ENCODE assay signal across 10 cellular contexts in the genomic region with DNA sequence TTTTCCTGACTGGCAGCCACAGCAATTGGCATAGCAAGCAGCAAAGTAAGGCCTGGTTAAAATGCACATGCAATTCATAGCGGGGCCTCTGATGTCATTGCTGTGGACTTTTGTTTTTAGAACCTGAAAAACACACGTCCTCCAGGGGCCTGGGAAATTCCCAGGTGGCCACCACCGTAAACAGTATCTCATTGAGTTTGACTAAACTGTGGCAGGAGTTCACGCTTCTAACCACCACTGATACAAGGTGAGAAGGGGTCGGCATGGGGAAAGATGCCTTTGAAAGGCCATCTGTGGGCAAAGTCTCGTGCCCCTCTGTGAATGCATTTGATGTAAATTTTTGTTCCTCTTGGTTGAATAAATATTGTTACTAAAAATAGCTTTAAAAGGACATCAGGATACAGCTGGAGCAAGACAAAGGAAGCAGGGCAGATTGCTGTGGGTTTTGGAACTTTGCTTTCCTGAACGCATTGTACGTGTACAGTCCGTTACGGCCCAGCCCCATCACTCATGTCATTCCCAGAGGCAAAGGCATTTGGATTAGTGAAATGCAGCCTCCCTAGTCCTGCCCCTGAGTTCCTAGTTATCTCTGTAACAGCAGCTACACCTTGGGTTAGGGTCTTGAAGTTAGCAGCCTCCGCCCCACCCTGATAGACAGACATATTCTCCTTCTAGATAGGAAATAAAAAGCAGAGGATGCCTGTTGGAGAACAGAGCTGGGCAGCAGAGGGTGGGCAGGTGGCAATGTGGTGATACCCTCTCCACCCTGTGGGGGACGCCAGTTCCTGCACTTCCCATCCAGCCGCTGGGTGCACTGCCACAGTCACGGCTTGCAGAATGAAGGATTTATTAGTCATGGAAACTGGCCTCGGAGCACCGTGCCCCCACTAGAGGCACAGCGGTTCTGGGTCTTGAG.
A peak's percentile ranks its signal among the peaks of the same experiment; 100 is the strongest.
DNase-seq lines count a peak whose midpoint lies in the region; ATAC-seq, FAIRE-seq and TF ChIP-seq lines count a peak whose summit lies in the region.
"Had no signal": no experiment of that assay in that cellular context is flagged by ENCODE, and none has a peak within 500 bp of the region (broad histone marks: within the 10 kb centered on the region; RNA-seq: fewer than 3 reads in every experiment).

No MANE protein-coding gene starts in this region.

- TF ChIP-seq CTCF in GM12878 (IDR thresholded peaks at IDR 0.05 in 2 of 3, conservative IDR thresholded peaks at IDR 0.05 in 1 of 3; ENCODE audit: control insufficient read depth in 2 of 3, extremely low read depth in 1 of 3, insufficient read depth in 1 of 3, low read depth in 3 of 3, low read length in 3 of 3), result peak; percentile 41 to 58 (median 46); a peak in 5 of 6 replicates
- TF ChIP-seq CTCF in coronary artery (IDR thresholded peaks at IDR 0.05), result no peak

- RAD21 ChIA-PET in GM12878 (lab: Charles Lee; ENCODE audit: unreplicated experiment), result interaction anchor here (0.7 to 8.4 kb wide), 31 partner anchors 9 to 412 kb away, joined by 3 to 350 read pairs (median 5); partner anchors contain the start of genes TMEM242 and ZDHHC14

- H3K14ac ChIP-seq in neuronal stem cell (ENCODE audit: low read length), result no peak overlapping the region

- H3K79me2 ChIP-seq in GM12878 (ENCODE audit: control insufficient read depth, insufficient read depth, low read length), result no peaks in the 10 kb centered on the region

- no peak overlapping the region for H4K8ac ChIP-seq in neuronal stem cell (ENCODE audit: low read depth, low read length)

- no peaks in the 10 kb centered on the region for H4K20me1 ChIP-seq in GM12878 (ENCODE audit: control insufficient read depth, insufficient read depth)

- peak; percentile 97 to 98 for TF ChIP-seq EP300 in GM12878 (IDR thresholded peaks at IDR 0.05; ENCODE audit: borderline replicate concordance in 1 of 2, control insufficient read depth in 1 of 2, low read depth in 2 of 2, low read length in 2 of 2)

- H3K4me3 ChIP-seq in GM12878 (no peak overlapping the region), neuronal stem cell (ENCODE audit: low read length in 2 of 2) (no peak overlapping the region), coronary artery (no peak overlapping the region)
- H3K4me3 ChIP-seq: adrenal gland had no signal

- CTCF ChIA-PET in GM12878 (lab: Yijun Ruan, JAX), result interaction anchor here (0.6 to 6.7 kb wide), 25 partner anchors 18 to 412 kb away, joined by 3 to 84 read pairs (median 7); partner anchors contain the start of gene TMEM242

- peaks cover 40% of the 10 kb centered on the region for H3K4me1 ChIP-seq in GM12878 (ENCODE audit: control insufficient read depth, insufficient read depth, low read length)
- peaks cover 17 to 20% of the 10 kb centered on the region in 2 donors for H3K4me1 ChIP-seq in neuronal stem cell (ENCODE audit: control insufficient read depth in 2 of 2, insufficient read depth in 1 of 2, low read depth in 1 of 2, low read length in 2 of 2)
- H3K4me1 ChIP-seq: adrenal gland had no signal

- DNase-seq in activated CD4-positive, CD25-positive, alpha-beta regulatory T cell (lab: John Stamatoyannopoulos, UW), result no peak
- DNase-seq in KBM-7 (peak; percentile 32), GM12878 (ENCODE audit: low read depth, low spot score) (peak; percentile 92), neuronal stem cell (ENCODE audit: low spot score) (no peak), coronary artery (ENCODE audit: low spot score) (no peak)
- no peak for DNase-seq in effector CD4-positive, alpha-beta T cell

- H3K9ac ChIP-seq in GM12878 (ENCODE audit: control insufficient read depth, insufficient read depth, low read length) (peak overlapping the region; percentile 16; the same call in 1 of the 2 replicates), neuronal stem cell (ENCODE audit: low read depth, low read length, poor library complexity) (no peak overlapping the region)

- SMC1A ChIA-PET in GM12878 (lab: Charles Lee; ENCODE audit: uncharacterized antibody, unreplicated experiment), result interaction anchor here (0.6 to 11.5 kb wide), 31 partner anchors 8 to 303 kb away, joined by 3 to 431 read pairs (median 6); partner anchors contain the start of gene TMEM242

- H3K4ac ChIP-seq in neuronal stem cell (ENCODE audit: low read length), result no peak overlapping the region

- no peak overlapping the region for H2AK5ac ChIP-seq in neuronal stem cell (ENCODE audit: low read depth, low read length)

- peak overlapping the region; percentile 90 for H3K23ac ChIP-seq in neuronal stem cell (ENCODE audit: low read depth, low read length, poor library complexity)

- no peak overlapping the region for H2BK12ac ChIP-seq in neuronal stem cell (ENCODE audit: low read length)

- no peak overlapping the region for H2BK120ac ChIP-seq in neuronal stem cell (ENCODE audit: low read depth, low read length)

- TSS peak; percentile 75 for BruUV-seq in GM12878 (replicated peaks; lab: Mats Ljungman, UMichigan)

- no peak overlapping the region for H2BK5ac ChIP-seq in neuronal stem cell (ENCODE audit: low read length)

- H3K9me3 ChIP-seq in GM12878 (replicated peaks; ENCODE audit: control insufficient read depth, insufficient read depth, low read length) (no peaks in the 10 kb centered on the region; the same call in 2 of the 3 replicates), neuronal stem cell (replicated peaks in 1 of 2; ENCODE audit: control insufficient read depth in 2 of 2, insufficient read depth in 1 of 2, low read depth in 1 of 2, low read length in 2 of 2) (no peaks in the 10 kb centered on the region)
- H3K9me3 ChIP-seq: adrenal gland had no signal

- H3K36me3 ChIP-seq in GM12878 (ENCODE audit: control insufficient read depth in 2 of 2, insufficient read depth in 2 of 2, low read length in 1 of 2) (no peaks in the 10 kb centered on the region), neuronal stem cell (replicated peaks in 1 of 2; ENCODE audit: control insufficient read depth in 2 of 2, insufficient read depth in 2 of 2, low read length in 2 of 2) (no peaks in the 10 kb centered on the region)
- H3K36me3 ChIP-seq: adrenal gland had no signal

- H3K4me2 ChIP-seq in GM12878 (ENCODE audit: control insufficient read depth, insufficient read depth) (peak overlapping the region; percentile 50), neuronal stem cell (ENCODE audit: insufficient read depth, low read length, poor library complexity, severe bottlenecking) (no peak overlapping the region)

- intact Hi-C loops in GM12878 (cut with micrococcal nuclease; ENCODE audit: unreplicated experiment), result loop anchor here (1.0 to 5.0 kb wide), 9 partner anchors 18 to 146 kb away; partner anchors contain the start of gene TMEM242

- H3K79me1 ChIP-seq in neuronal stem cell (ENCODE audit: low read depth, low read length), result no peaks in the 10 kb centered on the region

- peak overlapping the region; percentile 93 for H3K18ac ChIP-seq in neuronal stem cell (ENCODE audit: low read length)

- peak; percentile 93 for FAIRE-seq in GM12878 (lab: Jason Lieb, UNC)
- FAIRE-seq: G401.6 had no signal

- no peak for TF ChIP-seq POLR2A in GM12878 (IDR thresholded peaks at IDR 0.05; ENCODE audit: low read depth, low read length)

- no peak overlapping the region for H2BK15ac ChIP-seq in neuronal stem cell (ENCODE audit: low read length)

- ATAC-seq in activated CD4-positive, CD25-positive, alpha-beta regulatory T cell treated with anti-CD3 and anti-CD28 coated beads, Interleukin-2, amount 50 U/mL, for 24 hours, result peak; percentile 61 to 75
- ATAC-seq in GM21576 (IDR thresholded peaks at IDR 0.05; ENCODE audit: unreplicated experiment) (peak; percentile 51), GM12878 (peak; percentile 69)

- in situ Hi-C loops in KBM-7 (cut with MboI; ENCODE audit: low pct_unique_long_range_greater_than_20kb, low sequenced_read_pairs), result no loop called here
- in situ Hi-C loops in GM12878 (cut with MboI), result loop anchor here (5.0 kb wide), 2 partner anchors 101 to 139 kb away; partner anchors contain the start of gene TMEM242

- H3K27ac ChIP-seq in GM12878 (ENCODE audit: control insufficient read depth, insufficient read depth) (peak overlapping the region; percentile 44; the same call in 1 of the 2 replicates), neuronal stem cell (replicated peaks; ENCODE audit: low read length) (no peak overlapping the region), coronary artery (no peak overlapping the region)

- no peak overlapping the region for H4K91ac ChIP-seq in neuronal stem cell (ENCODE audit: low read depth, low read length, poor library complexity)

- TF ChIP-seq RAD21 in GM12878 (IDR thresholded peaks at IDR 0.05; ENCODE audit: insufficient read depth, low read depth, low read length), result peak; percentile 15; the same call in 1 of the 2 replicates

- no peaks in the 10 kb centered on the region for H3K27me3 ChIP-seq in GM12878 (replicated peaks in 1 of 2; ENCODE audit: control insufficient read depth in 2 of 2, insufficient read depth in 2 of 2, low read length in 1 of 2)
- H3K27me3 ChIP-seq in neuronal stem cell (ENCODE audit: control insufficient read depth in 3 of 3, insufficient read depth in 3 of 3, low read depth in 1 of 3, low read length in 3 of 3), result no peaks in the 10 kb centered on the region
- H3K27me3 ChIP-seq: adrenal gland had no signal

- POLR2A ChIA-PET in GM12878 (lab: Charles Lee), result interaction anchor here (0.8 to 7.9 kb wide), 11 partner anchors 21 to 146 kb away, joined by 3 to 170 read pairs (median 3); partner anchors contain the start of gene ZDHHC14

- 2% methylated on average over 17 of the region's 17 CpGs for WGBS in GM12878 (ENCODE audit: insufficient coverage, insufficient replicate concordance, low lambda C conversion rate, missing lambda C conversion rate)
- no CpG with 5 or more reads among the region's 17 CpGs for WGBS in neuronal stem cell (ENCODE audit: extremely low coverage in 2 of 2, insufficient read length in 2 of 2, insufficient replicate concordance in 1 of 2), 2 donors

- H2AFZ ChIP-seq in GM12878 (ENCODE audit: control insufficient read depth, low read depth, low read length), result peak overlapping the region; percentile 54
- H2AFZ ChIP-seq in neuronal stem cell (ENCODE audit: low read length), result no peak overlapping the region

TF ChIP-seq in GM12878, 131 proteins besides CTCF, POLR2A, EP300 and RAD21 (continues in another document):
- TF ChIP-seq IKZF2 (IDR thresholded peaks at IDR 0.05), result peak; percentile 95 to 98; a peak in 3 of 4 replicates

Comparison
In these comparisons a context has a peak if more than half of its experiments do, and no peak if none do; other contexts are left out.
1. DNase-seq: peak in KBM-7 (single experiment) and GM12878 (single experiment); none in activated CD4-positive, CD25-positive, alpha-beta regulatory T cell (0 of 4), neuronal stem cell (single experiment), coronary artery (single experiment) and effector CD4-positive, alpha-beta T cell (single experiment).
2. Peak in every context shown above with its lines, with median percentiles within 50 percentile points of each other: ATAC-seq.